32 cellular contexts compared by ENCODE assay signal in the genomic region with DNA sequence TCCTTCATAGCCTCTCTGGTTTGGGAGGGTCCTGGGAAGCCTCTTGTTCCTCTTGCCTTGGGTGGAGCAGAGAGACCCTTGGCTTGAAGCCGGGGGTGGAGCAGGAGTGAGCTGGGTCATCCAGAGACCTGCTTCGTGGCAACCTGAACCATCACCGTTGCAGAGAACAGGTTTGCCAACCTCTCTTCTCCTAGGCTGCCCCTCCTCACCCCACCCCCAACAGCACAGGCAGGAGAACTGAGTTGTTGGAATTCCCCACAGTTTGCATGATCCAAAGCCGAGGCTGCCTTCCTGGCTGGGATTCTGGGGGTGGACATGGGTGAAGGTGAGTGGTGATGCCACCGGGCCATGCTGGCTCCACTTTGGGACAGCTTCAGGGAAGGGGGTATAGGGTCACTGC. TPM values are rescaled to one million over a fixed set of nuclear protein-coding genes. Genes with fewer than 3 reads are reported as not detected.
DNase-seq lines count a peak whose midpoint lies in the region; ATAC-seq, FAIRE-seq and TF ChIP-seq lines count a peak whose summit lies in the region.
"Had no signal": no experiment of that assay in that cellular context is flagged by ENCODE, and none has a peak within 500 bp of the region (broad histone marks: within the 10 kb centered on the region; RNA-seq: fewer than 3 reads in every experiment).

No MANE protein-coding gene starts in this region.

- peaks cover 3% of the 10 kb centered on the region; the same call in 1 of the 2 replicates for H3K4me1 ChIP-seq in IMR-90 (ENCODE audit: control insufficient read depth, insufficient read depth, low read length)

- TF ChIP-seq CTCF in IMR-90 (conservative IDR thresholded peaks at IDR 0.05; ENCODE audit: low read depth, low read length) (no peak), bronchial epithelial cell (IDR thresholded peaks at IDR 0.05; ENCODE audit: insufficient read depth, low read length, severe bottlenecking) (no peak), type B pancreatic cell (conservative IDR thresholded peaks at IDR 0.05) (no peak), GM13977 (IDR thresholded peaks at IDR 0.05; ENCODE audit: extremely low read depth, insufficient read depth, missing control alignments) (no peak)

- H2BK20ac ChIP-seq in IMR-90 (ENCODE audit: low read depth, low read length), result no peak overlapping the region

- H3K27ac Mint-ChIP-seq in type B pancreatic cell, result peak overlapping the region; percentile 59
- no peak overlapping the region for H3K27ac Mint-ChIP-seq in activated CD4-positive, alpha-beta T cell treated with anti-CD3 and anti-CD28 coated beads, Interleukin-2, amount 10 ng/mL, durations not matched to agents 24 days and 14 days
- H3K27ac Mint-ChIP-seq: activated CD8-positive, alpha-beta memory T cell treated with anti-CD3 and anti-CD28 coated beads, Interleukin-2, amount 10 ng/mL, durations not matched to agents 7 days and 5 days; dendritic cell treated with granulocyte-macrophage colony-stimulating factor and Interleukin-4, amounts not matched to agents 40 ng/mL and 50 ng/mL, for 4 days; immature natural killer cell; memory B cell; stimulated activated effector memory CD8-positive, alpha-beta T cell treated with anti-CD3 and anti-CD28 coated beads, Interleukin-12 subunit alpha, Interleukin-12 subunit beta, amount 100 ng/mL, for 72 hours; T-helper 17 cell had no signal

- H2AFZ ChIP-seq in IMR-90 (replicated peaks; ENCODE audit: low read length, poor library complexity), result peak overlapping the region; percentile 62
- H2AFZ ChIP-seq: hepatocyte had no signal

- WGBS in IMR-90 (ENCODE audit: extremely low coverage in 2 of 2, insufficient read length in 1 of 2), 2 experiments, result 83% methylated on average over 1 of the region's 5 CpGs; no CpG with 5 or more reads in 1 of the 2 experiments

- no peak overlapping the region for H2BK120ac ChIP-seq in IMR-90 (ENCODE audit: low read depth, low read length)

- TF ChIP-seq POLR2A in IMR-90 (IDR thresholded peaks at IDR 0.05; ENCODE audit: low read depth, low read length), result no peak

- TF ChIP-seq RAD21 in IMR-90 (IDR thresholded peaks at IDR 0.05; ENCODE audit: low read length), result no peak

- H4K8ac ChIP-seq in IMR-90 (ENCODE audit: low read depth in 2 of 2, low read length in 2 of 2), result no peak overlapping the region

- H3K79me1 ChIP-seq in IMR-90 (ENCODE audit: low read depth in 1 of 2, low read length in 2 of 2), result no peaks in the 10 kb centered on the region

- BruUV-seq in IMR-90 (replicated peaks; lab: Mats Ljungman, UMichigan), result no TSS peak

- H3K4me3 ChIP-seq in IMR-90 (ENCODE audit: insufficient read depth, low read depth, low read length), result no peak overlapping the region
- no peak overlapping the region for H3K4me3 ChIP-seq in bronchial epithelial cell (ENCODE audit: low read depth, low read length)
- H3K4me3 ChIP-seq: BLaER1 treated with 17β-estradiol and CSF1 and Interleukin-3, amounts not matched to agents 10 nM and 100 nM; gastrocnemius medialis; hepatocyte; left lung; upper lobe of left lung had no signal

- peaks cover 65% of the 10 kb centered on the region for H3K27me3 ChIP-seq in IMR-90 (ENCODE audit: control insufficient read depth, insufficient read depth, low read length)
- H3K27me3 ChIP-seq in bronchial epithelial cell (ENCODE audit: control insufficient read depth, insufficient read depth, low read length), result no peaks in the 10 kb centered on the region
- H3K27me3 ChIP-seq: gastrocnemius medialis had no signal

- FAIRE-seq in bronchial epithelial cell (lab: Jason Lieb, UNC), result no peak

- H3K18ac ChIP-seq in IMR-90 (ENCODE audit: low read depth, low read length), result no peak overlapping the region

- H2BK5ac ChIP-seq in IMR-90 (ENCODE audit: low read depth, low read length, poor library complexity, severe bottlenecking), result no peak overlapping the region

- H3K27ac ChIP-seq in IMR-90 (ENCODE audit: insufficient read depth, low read length), result no peak overlapping the region
- H3K27ac ChIP-seq: BLaER1 treated with 17β-estradiol and CSF1 and Interleukin-3, amounts not matched to agents 10 nM and 100 nM; gastrocnemius medialis; hepatocyte; left lung; upper lobe of left lung had no signal

- no peak overlapping the region for H3K14ac ChIP-seq in IMR-90 (replicated peaks; ENCODE audit: low read depth, low read length)

- no peak overlapping the region for H3K4me2 ChIP-seq in IMR-90 (ENCODE audit: low read depth, low read length)

- peaks cover 3% of the 10 kb centered on the region for H3K36me3 Mint-ChIP-seq in type B pancreatic cell
- H3K36me3 Mint-ChIP-seq in activated CD4-positive, alpha-beta T cell treated with anti-CD3 and anti-CD28 coated beads, Interleukin-2, amount 10 ng/mL, durations not matched to agents 24 days and 14 days (ENCODE audit: low read depth), result no peaks in the 10 kb centered on the region
- H3K36me3 Mint-ChIP-seq: activated CD8-positive, alpha-beta memory T cell treated with anti-CD3 and anti-CD28 coated beads, Interleukin-2, amount 10 ng/mL, durations not matched to agents 7 days and 5 days; immature natural killer cell; memory B cell; stimulated activated effector memory CD8-positive, alpha-beta T cell treated with anti-CD3 and anti-CD28 coated beads, Interleukin-12 subunit alpha, Interleukin-12 subunit beta, amount 100 ng/mL, for 72 hours had no signal

- H3K36me3 ChIP-seq in IMR-90 (ENCODE audit: control insufficient read depth, insufficient read depth, low read length), result no peaks in the 10 kb centered on the region
- H3K36me3 ChIP-seq in bronchial epithelial cell (ENCODE audit: control insufficient read depth, insufficient read depth, low read length), result peaks cover 4% of the 10 kb centered on the region
- H3K36me3 ChIP-seq: BLaER1 treated with 17β-estradiol and CSF1 and Interleukin-3, amounts not matched to agents 10 nM and 100 nM; gastrocnemius medialis; left lung; upper lobe of left lung had no signal

- H4K5ac ChIP-seq in IMR-90 (ENCODE audit: low read depth, low read length), result no peak overlapping the region

- H3K9me1 ChIP-seq in IMR-90 (ENCODE audit: insufficient read depth, low read length), result no peaks in the 10 kb centered on the region

- no peak overlapping the region for H2AK5ac ChIP-seq in IMR-90 (ENCODE audit: low read depth, low read length)

- H4K91ac ChIP-seq in IMR-90 (ENCODE audit: insufficient read depth, low read depth, low read length), result no peak overlapping the region

- no peak overlapping the region for H3K9ac ChIP-seq in IMR-90 (ENCODE audit: low read depth, low read length)
- H3K9ac ChIP-seq: BLaER1 treated with 17β-estradiol and CSF1 and Interleukin-3, amounts not matched to agents 10 nM and 100 nM had no signal

- dilution Hi-C loops in IMR-90 (cut with HindIII; ENCODE audit: low sequenced_read_pairs, unreplicated experiment), result no loop called here

- H3K56ac ChIP-seq in IMR-90 (ENCODE audit: extremely low read depth, insufficient read depth, low read length), result no peak overlapping the region

- CTCF ChIA-PET in IMR-90 (lab: Yijun Ruan, JAX), result no interaction called here

- peaks cover 46% of the 10 kb centered on the region for H3K27me3 Mint-ChIP-seq in type B pancreatic cell
- peaks cover 45% of the 10 kb centered on the region for H3K27me3 Mint-ChIP-seq in activated CD4-positive, alpha-beta T cell treated with anti-CD3 and anti-CD28 coated beads, Interleukin-2, amount 10 ng/mL, durations not matched to agents 24 days and 14 days

- intact Hi-C loops in IMR-90 (cut with micrococcal nuclease), result loop anchor here (10.0 kb wide), 1 partner anchor 134 kb away; no protein-coding TSS in a partner anchor
- intact Hi-C loops in activated CD4-positive, alpha-beta T cell treated with anti-CD3 and anti-CD28 coated beads, Interleukin-2, amount 10 ng/mL, durations not matched to agents 24 days and 14 days (cut with micrococcal nuclease), result no loop called here

- H3K23ac ChIP-seq in IMR-90 (ENCODE audit: low read depth, low read length), result no peak overlapping the region

- H4K20me1 ChIP-seq in IMR-90 (ENCODE audit: insufficient read depth, low read length), result peaks cover 30% of the 10 kb centered on the region

- no peak overlapping the region for H3K4ac ChIP-seq in IMR-90 (ENCODE audit: low read depth, low read length)

- H2BK15ac ChIP-seq in IMR-90 (ENCODE audit: low read depth, low read length), result no peak overlapping the region

- DNase-seq in IMR-90 (no peak), bronchial epithelial cell (ENCODE audit: low read depth) (peak; percentile 47), kidney tubule cell (ENCODE audit: low spot score) (peak; percentile 20), type B pancreatic cell (ENCODE audit: extremely low spot score, unreplicated experiment) (no peak), GM13977 (ENCODE audit: low spot score) (no peak)
- DNase-seq in activated CD4-positive, alpha-beta T cell treated with anti-CD3 and anti-CD28 coated beads, Interleukin-2, amount 10 ng/mL, durations not matched to agents 24 days and 14 days, result no peak
- DNase-seq: activated CD4-positive, alpha-beta T cell treated with anti-CD3 and anti-CD28 coated beads, Interleukin-2, amount 50 U/mL, for 4 hours; activated CD8-positive, alpha-beta memory T cell treated with anti-CD3 and anti-CD28 coated beads, Interleukin-2, amount 10 ng/mL, durations not matched to agents 7 days and 5 days; activated gamma-delta T cell treated with Interleukin-2 at 50 U/mL for 16 hours; activated T-cell treated with anti-CD3 and anti-CD28 coated beads, Interleukin-2, amount 50 U/mL, for 4 hours; central memory CD4-positive, alpha-beta T cell; DMS79; gastrocnemius medialis; GDM1; immature natural killer cell; KBM-7; left lung; NCI-H1092 treated with DMSO at 0.1 percent for 48 hours; NCI-H187; NCI-H526; occipital lobe; Right ventricle myocardium superior; T-helper 17 cell; upper lobe of left lung had no signal

- H2AK9ac ChIP-seq in IMR-90 (replicated peaks; ENCODE audit: low read depth, low read length, poor library complexity), result no peak overlapping the region

- in situ Hi-C loops in IMR-90 (cut with MboI; ENCODE audit: low sequenced_read_pairs) (no loop called here), GM13977 (cut with MboI; ENCODE audit: low pct_unique_long_range_greater_than_20kb, low sequenced_read_pairs, unreplicated experiment) (loop anchor here (25.0 kb wide), 1 partner anchor 497 kb away; a partner anchor contains a TSS)

- no peaks in the 10 kb centered on the region for H3K9me3 Mint-ChIP-seq in type B pancreatic cell
- H3K9me3 Mint-ChIP-seq in activated CD4-positive, alpha-beta T cell treated with anti-CD3 and anti-CD28 coated beads, Interleukin-2, amount 10 ng/mL, durations not matched to agents 24 days and 14 days, result no peaks in the 10 kb centered on the region
- H3K9me3 Mint-ChIP-seq: activated T-cell treated with anti-CD3 and anti-CD28 coated beads, Interleukin-2, amount 50 U/mL, for 4 hours; dendritic cell treated with granulocyte-macrophage colony-stimulating factor and Interleukin-4, amounts not matched to agents 40 ng/mL and 50 ng/mL, for 4 days; memory B cell; stimulated activated effector memory CD8-positive, alpha-beta T cell treated with anti-CD3 and anti-CD28 coated beads, Interleukin-12 subunit alpha, Interleukin-12 subunit beta, amount 100 ng/mL, for 72 hours had no signal

- ATAC-seq in IMR-90 (ENCODE audit: low read depth) (no peak), HG03159 (IDR thresholded peaks at IDR 0.05; ENCODE audit: unreplicated experiment) (no peak)
- ATAC-seq: activated CD8-positive, alpha-beta memory T cell treated with anti-CD3 and anti-CD28 coated beads, Interleukin-2, amount 10 ng/mL, durations not matched to agents 7 days and 5 days; activated T-cell treated with anti-CD3 and anti-CD28 coated beads, Interleukin-2, amount 50 U/mL, for 4 hours; gastrocnemius medialis; left lung; SK-N-SH treated with all-trans-retinoic acid at 6 μM for 48 hours; stimulated activated effector memory CD8-positive, alpha-beta T cell treated with anti-CD3 and anti-CD28 coated beads, Interleukin-12 subunit alpha, Interleukin-12 subunit beta, amount 100 ng/mL, for 72 hours; T-helper 17 cell had no signal

- peaks cover 38% of the 10 kb centered on the region for H3K4me1 Mint-ChIP-seq in type B pancreatic cell (ENCODE audit: unreplicated experiment)
- H3K4me1 Mint-ChIP-seq in activated CD4-positive, alpha-beta T cell treated with anti-CD3 and anti-CD28 coated beads, Interleukin-2, amount 10 ng/mL, durations not matched to agents 24 days and 14 days, result peaks cover 6% of the 10 kb centered on the region

- H3K9me3 ChIP-seq in IMR-90 (ENCODE audit: control insufficient read depth, insufficient read depth, low read length), result no peaks in the 10 kb centered on the region
- H3K9me3 ChIP-seq: BLaER1 treated with 17β-estradiol and CSF1 and Interleukin-3, amounts not matched to agents 10 nM and 100 nM; gastrocnemius medialis; left lung; upper lobe of left lung had no signal

- H3K4me3 Mint-ChIP-seq in type B pancreatic cell, result peak overlapping the region; percentile 88
- no peak overlapping the region for H3K4me3 Mint-ChIP-seq in activated CD4-positive, alpha-beta T cell treated with anti-CD3 and anti-CD28 coated beads, Interleukin-2, amount 10 ng/mL, durations not matched to agents 24 days and 14 days
- H3K4me3 Mint-ChIP-seq: activated CD8-positive, alpha-beta memory T cell treated with anti-CD3 and anti-CD28 coated beads, Interleukin-2, amount 10 ng/mL, durations not matched to agents 7 days and 5 days; activated T-cell treated with anti-CD3 and anti-CD28 coated beads, Interleukin-2, amount 50 U/mL, for 4 hours; dendritic cell treated with granulocyte-macrophage colony-stimulating factor and Interleukin-4, amounts not matched to agents 40 ng/mL and 50 ng/mL, for 4 days; memory B cell had no signal

- POLR2A ChIA-PET in IMR-90 (lab: Charles Lee; ENCODE audit: unreplicated experiment), result no interaction called here

RNA-seq across cellular contexts. Expression of a gene that starts 2.2 kb away (rescaled TPM):
- total RNA-seq in IMR-90 (2012; rRNA removed) (not detected in 2 replicates), bronchial epithelial cell (1.1 and 22.1 TPM in 2 replicates), type B pancreatic cell (ENCODE audit: low replicate concordance) (9.8 and 26.4 TPM in 2 replicates)
- not detected in 2 replicates for polyA plus RNA-seq in IMR-90 (2012; rRNA removed)
- 0.01 TPM in 1 of 2 replicates, not detected in the other for polyA plus RNA-seq in IMR-90 (2012; cell fraction: cytosol; rRNA removed)
- not detected in 2 replicates for polyA plus RNA-seq in IMR-90 (2012; cell fraction: nucleus; rRNA removed; ENCODE audit: low replicate concordance)
- not detected in 2 replicates for total RNA-seq in activated CD4-positive, alpha-beta T cell treated with anti-CD3 and anti-CD28 coated beads, Interleukin-2, amount 10 ng/mL, durations not matched to agents 24 days and 14 days
- total RNA-seq: activated CD8-positive, alpha-beta memory T cell treated with anti-CD3 and anti-CD28 coated beads, Interleukin-2, amount 10 ng/mL, durations not matched to agents 7 days and 5 days; activated T-cell treated with anti-CD3 and anti-CD28 coated beads, Interleukin-2, amount 50 U/mL, for 4 hours; Right ventricle myocardium superior; T-helper 17 cell had no signal
- polyA plus RNA-seq: fibroblast of lung had no signal

Comparison
In these comparisons a context has a peak if more than half of its experiments do, and no peak if none do; other contexts are left out.
1. DNase-seq: peak in bronchial epithelial cell (single experiment) and kidney tubule cell (single experiment); none in IMR-90 (single experiment), type B pancreatic cell (single experiment), activated CD4-positive, alpha-beta T cell treated with anti-CD3 and anti-CD28 coated beads, Interleukin-2, amount 10 ng/mL, durations not matched to agents 24 days and 14 days (single experiment) and GM13977 (single experiment).